ENCODE assay signal across 18 cellular contexts in the genomic region with DNA sequence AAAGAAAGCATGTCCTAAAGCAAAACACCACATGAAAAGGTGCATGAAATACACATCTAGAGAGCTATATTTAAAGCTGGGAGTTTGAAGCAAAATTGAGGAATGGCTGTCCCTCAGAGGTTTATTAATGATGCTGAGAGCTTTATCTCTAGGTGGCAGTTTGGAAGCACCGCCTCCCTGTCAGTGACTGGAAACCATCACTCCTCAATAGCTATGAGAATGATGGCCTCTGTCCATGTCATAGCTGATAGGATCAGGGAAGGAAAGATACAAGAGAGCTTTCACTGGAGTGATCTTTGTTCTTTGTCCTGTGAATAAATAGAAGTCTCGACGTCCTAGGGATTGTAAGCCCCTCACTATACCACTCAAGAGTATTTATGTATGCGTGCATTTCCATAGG.
A peak's percentile ranks its signal among the peaks of the same experiment; 100 is the strongest.
DNase-seq lines count a peak whose midpoint lies in the region; FAIRE-seq and TF ChIP-seq lines count a peak whose summit lies in the region.
"Had no signal": no experiment of that assay in that cellular context is flagged by ENCODE, and none has a peak within 500 bp of the region (broad histone marks: within the 10 kb centered on the region; RNA-seq: fewer than 3 reads in every experiment).

No MANE protein-coding gene starts in this region.

- DNase-seq in H54 (ENCODE audit: insufficient read length, low spot score) (no peak), astrocyte (ENCODE audit: low read depth) (no peak), neural crest cell (ENCODE audit: low read depth, low spot score) (no peak), cerebellar nuclear complex (lab: John Stamatoyannopoulos, UW) (no peak), hippocampal formation (lab: John Stamatoyannopoulos, UW) (no peak), mucosa of gallbladder (ENCODE audit: low spot score) (no peak)
- DNase-seq: AML-193, DMS79 treated with DMSO at 0.1 percent for 48 hours, KBM-7, MV-4-11, NCI-H1417, NCI-H187 treated with DMSO at 0.1 percent for 48 hours, NCI-H226, NCI-H524, SHP77 treated with DMSO at 0.1 percent for 48 hours had no signal

- no peaks in the 10 kb centered on the region for H4K20me1 ChIP-seq in astrocyte (ENCODE audit: insufficient read depth, low read length)

- no peaks in the 10 kb centered on the region for H3K27me3 Mint-ChIP-seq in astrocyte (ENCODE audit: low read depth, unreplicated experiment)
- no peaks in the 10 kb centered on the region for H3K27me3 Mint-ChIP-seq in neural crest cell (ENCODE audit: low read depth)

- H3K9me3 ChIP-seq in astrocyte (ENCODE audit: insufficient read depth, low read depth, low read length) (no peaks in the 10 kb centered on the region), subcutaneous abdominal adipose tissue (ENCODE audit: control insufficient read depth in 5 of 5, low read length in 5 of 5) (no peaks in the 10 kb centered on the region)

- peak overlapping the region; percentile 8 for H3K9ac ChIP-seq in astrocyte (ENCODE audit: low read length)
- H3K9ac ChIP-seq in subcutaneous abdominal adipose tissue (ENCODE audit: low read length in 5 of 5): no peak overlapping the region

- H3K27ac ChIP-seq in astrocyte (ENCODE audit: low read depth, low read length): peak overlapping the region; percentile 79
- H3K27ac ChIP-seq in subcutaneous abdominal adipose tissue (ENCODE audit: low read depth, low read length): peak overlapping the region; percentile 14

- TF ChIP-seq CTCF in astrocyte (IDR thresholded peaks at IDR 0.05; ENCODE audit: insufficient read depth, low read depth, low read length): no peak
- TF ChIP-seq CTCF in neural crest cell (conservative IDR thresholded peaks at IDR 0.05): no peak

- TF ChIP-seq POLR2A in H54 (IDR thresholded peaks at IDR 0.05; ENCODE audit: low read depth, low read length): no peak

- H3K27ac Mint-ChIP-seq in astrocyte (ENCODE audit: unreplicated experiment): peak overlapping the region; percentile 94
- H3K27ac Mint-ChIP-seq in neural crest cell (ENCODE audit: unreplicated experiment): peak overlapping the region; percentile 22
- H3K27ac Mint-ChIP-seq: CD14-positive monocyte had no signal

- no peak overlapping the region for H3K4me3 Mint-ChIP-seq in astrocyte (ENCODE audit: unreplicated experiment)
- no peak overlapping the region for H3K4me3 Mint-ChIP-seq in neural crest cell
- H3K4me3 Mint-ChIP-seq: CD14-positive monocyte had no signal

- H3K36me3 ChIP-seq in astrocyte (ENCODE audit: insufficient read depth, low read length) (no peaks in the 10 kb centered on the region), subcutaneous abdominal adipose tissue (ENCODE audit: control insufficient read depth in 5 of 5, insufficient read depth in 5 of 5, low read length in 5 of 5) (no peaks in the 10 kb centered on the region)

- peak overlapping the region; percentile 42 for H3K4me2 ChIP-seq in astrocyte (ENCODE audit: low read length)

- H3K79me2 ChIP-seq in astrocyte (ENCODE audit: insufficient read depth, low read length): no peaks in the 10 kb centered on the region

- H2AFZ ChIP-seq in astrocyte (ENCODE audit: low read depth, low read length): no peak overlapping the region

- H3K4me1 ChIP-seq in astrocyte (ENCODE audit: insufficient read depth, low read length) (peaks cover 29% of the 10 kb centered on the region), subcutaneous abdominal adipose tissue (ENCODE audit: control insufficient read depth in 5 of 5, insufficient read depth in 5 of 5, low read length in 5 of 5) (peaks cover 0 to 21% (median 0%) of the 10 kb centered on the region in 5 donors)

- FAIRE-seq in H54 (lab: Jason Lieb, UNC) (peak; percentile 23), astrocyte (lab: Jason Lieb, UNC) (peak; percentile 76)
- FAIRE-seq: H1 had no signal

- H3K4me3 ChIP-seq in astrocyte (ENCODE audit: insufficient read depth, low read depth, low read length) (no peak overlapping the region), subcutaneous abdominal adipose tissue (ENCODE audit: low read depth in 1 of 5, low read length in 5 of 5) (no peak overlapping the region)

- no peaks in the 10 kb centered on the region for H3K27me3 ChIP-seq in astrocyte (ENCODE audit: insufficient read depth, low read length)
- no peaks in the 10 kb centered on the region for H3K27me3 ChIP-seq in subcutaneous abdominal adipose tissue (ENCODE audit: control insufficient read depth in 5 of 5, insufficient read depth in 4 of 5, low read length in 5 of 5)

- H3K9me3 Mint-ChIP-seq in astrocyte (ENCODE audit: unreplicated experiment) (no peaks in the 10 kb centered on the region), neural crest cell (peaks cover 5% of the 10 kb centered on the region)

- H3K4me1 Mint-ChIP-seq in astrocyte (ENCODE audit: low read depth, unreplicated experiment) (peaks cover 44% of the 10 kb centered on the region), neural crest cell (peaks cover 29% of the 10 kb centered on the region)
- H3K4me1 Mint-ChIP-seq: CD14-positive monocyte had no signal

- H3K36me3 Mint-ChIP-seq in astrocyte (ENCODE audit: low read depth, unreplicated experiment): no peaks in the 10 kb centered on the region
- no peaks in the 10 kb centered on the region for H3K36me3 Mint-ChIP-seq in neural crest cell (ENCODE audit: low read depth)
- H3K36me3 Mint-ChIP-seq: CD14-positive monocyte had no signal
